8 cellular contexts compared by ENCODE assay signal in genomic region chr2:37829202-37829601, GRCh38.
A peak's percentile ranks its signal among the peaks of the same experiment; 100 is the strongest.
DNase-seq lines count a peak whose midpoint lies in the region; FAIRE-seq and TF ChIP-seq lines count a peak whose summit lies in the region.

No MANE protein-coding gene starts in this region.

- no peak overlapping the region for H3K4me3 Mint-ChIP-seq in astrocyte (ENCODE audit: unreplicated experiment)

- TF ChIP-seq CTCF in astrocyte (IDR thresholded peaks at IDR 0.05; ENCODE audit: insufficient read depth, low read depth, low read length) (no peak), transverse colon (IDR thresholded peaks at IDR 0.05) (no peak)

- H3K27me3 ChIP-seq in ACC112 (ENCODE audit: insufficient read depth, low read length) (no peaks in the 10 kb centered on the region), astrocyte (ENCODE audit: insufficient read depth, low read length) (no peaks in the 10 kb centered on the region), transverse colon (no peaks in the 10 kb centered on the region)

- no peaks in the 10 kb centered on the region for H3K9me3 Mint-ChIP-seq in astrocyte (ENCODE audit: unreplicated experiment)

- no peaks in the 10 kb centered on the region for H4K20me1 ChIP-seq in astrocyte (ENCODE audit: insufficient read depth, low read length)

- no peaks in the 10 kb centered on the region for H3K9me3 ChIP-seq in astrocyte (ENCODE audit: insufficient read depth, low read depth, low read length)
- H3K9me3 ChIP-seq in transverse colon: no peaks in the 10 kb centered on the region

- H3K27ac ChIP-seq in ACC112 (ENCODE audit: low read depth, low read length) (peak overlapping the region; percentile 98), astrocyte (ENCODE audit: low read depth, low read length) (peak overlapping the region; percentile 90), transverse colon (no peak overlapping the region)

- no peaks in the 10 kb centered on the region for H3K79me2 ChIP-seq in ACC112 (ENCODE audit: control insufficient read depth, insufficient read depth, low read length, unreplicated experiment)
- no peaks in the 10 kb centered on the region for H3K79me2 ChIP-seq in astrocyte (ENCODE audit: insufficient read depth, low read length)

- FAIRE-seq in HTR-8/SVneo (lab: Jason Lieb, UNC) (peak; percentile 9), astrocyte (lab: Jason Lieb, UNC) (no peak)

- peak overlapping the region; percentile 49 for H3K4me2 ChIP-seq in astrocyte (ENCODE audit: low read length)

- peaks cover 36% of the 10 kb centered on the region for H3K4me1 ChIP-seq in ACC112 (ENCODE audit: control insufficient read depth, insufficient read depth, low read length, unreplicated experiment)
- peaks cover 26% of the 10 kb centered on the region for H3K4me1 ChIP-seq in astrocyte (ENCODE audit: insufficient read depth, low read length)
- H3K4me1 ChIP-seq in transverse colon: peaks cover 0 to 11% (median 0%) of the 10 kb centered on the region in 4 donors

- H3K4me1 Mint-ChIP-seq in astrocyte (ENCODE audit: low read depth, unreplicated experiment): peaks cover 30% of the 10 kb centered on the region

- H3K9ac ChIP-seq in astrocyte (ENCODE audit: low read length): peak overlapping the region; percentile 72

- intact Hi-C loops in transverse colon (cut with DNase I; ENCODE audit: low total_unique reads): no loop called here

- 35 to 56% methylated on average over 2 to 3 of the region's 3 CpGs for WGBS in transverse colon (ENCODE audit: low coverage in 1 of 2), 2 donors

- H3K4me3 ChIP-seq in ACC112 (ENCODE audit: low read depth, low read length) (no peak overlapping the region; the same call in 1 of the 2 replicates), astrocyte (ENCODE audit: insufficient read depth, low read depth, low read length) (no peak overlapping the region), transverse colon (no peak overlapping the region)

- in situ Hi-C loops in transverse colon (cut with MboI; ENCODE audit: low pct_ligation_motif_present in 1 of 4, low pct_unique_long_range_greater_than_20kb in 1 of 4, low sequenced_read_pairs in 3 of 4): loop anchor here in 1 of 4 donors (10.0 kb wide), 1 partner anchor 414 kb away; no protein-coding TSS in a partner anchor

- H3K27ac Mint-ChIP-seq in astrocyte (ENCODE audit: unreplicated experiment): peak overlapping the region; percentile 87

- peak overlapping the region; percentile 88 for H2AFZ ChIP-seq in ACC112 (ENCODE audit: low read length, unreplicated experiment)
- H2AFZ ChIP-seq in astrocyte (ENCODE audit: low read depth, low read length): no peak overlapping the region

- no peak for TF ChIP-seq EP300 in transverse colon (IDR thresholded peaks at IDR 0.05; ENCODE audit: low read depth)

- H3K27me3 Mint-ChIP-seq in astrocyte (ENCODE audit: low read depth, unreplicated experiment): no peaks in the 10 kb centered on the region

- H3K36me3 ChIP-seq in ACC112 (ENCODE audit: insufficient read depth, low read length) (no peaks in the 10 kb centered on the region), astrocyte (ENCODE audit: insufficient read depth, low read length) (no peaks in the 10 kb centered on the region), transverse colon (no peaks in the 10 kb centered on the region)

- TF ChIP-seq POLR2A in transverse colon (IDR thresholded peaks at IDR 0.05): no peak

- DNase-seq in HTR-8/SVneo (ENCODE audit: insufficient read length, low spot score): peak; percentile 68
- DNase-seq in astrocyte (ENCODE audit: low read depth): peak; percentile 97
- DNase-seq in kidney glomerular epithelial cell (lab: John Stamatoyannopoulos, UW): peak; percentile 89
- DNase-seq in transverse colon: no peak
- DNase-seq in activated gamma-delta T cell treated with Interleukin-2 at 50 U/mL for 16 hours: no peak
- no peak for DNase-seq in retina
- DNase-seq in NCI-H2081 treated with DMSO at 0.1 percent for 48 hours (lab: John Stamatoyannopoulos, UW): no peak

- H3K36me3 Mint-ChIP-seq in astrocyte (ENCODE audit: low read depth, unreplicated experiment): peaks cover 1% of the 10 kb centered on the region

Comparison
In these comparisons a context has a peak if more than half of its experiments do, and no peak if none do; other contexts are left out.
1. H3K27ac ChIP-seq: peak in ACC112 (single experiment) and astrocyte (single experiment); none in transverse colon (0 of 4).
2. DNase-seq: peak in HTR-8/SVneo (single experiment), astrocyte (single experiment) and kidney glomerular epithelial cell (single experiment); none in transverse colon (single experiment), activated gamma-delta T cell treated with Interleukin-2 at 50 U/mL for 16 hours (single experiment), retina (single experiment) and NCI-H2081 treated with DMSO at 0.1 percent for 48 hours (single experiment).